In genomic region chr13:98233127-98233526, GRCh38 we compare ENCODE assay signal across 17 cellular contexts. TPM values are rescaled to one million over a fixed set of nuclear protein-coding genes. Genes with fewer than 3 reads are reported as not detected.
A peak's percentile ranks its signal among the peaks of the same experiment; 100 is the strongest.
DNase-seq lines count a peak whose midpoint lies in the region; ATAC-seq, FAIRE-seq and TF ChIP-seq lines count a peak whose summit lies in the region.
"Had no signal": no experiment of that assay in that cellular context is flagged by ENCODE, and none has a peak within 500 bp of the region (broad histone marks: within the 10 kb centered on the region; RNA-seq: fewer than 3 reads in every experiment).

No MANE protein-coding gene starts in this region.

- peak overlapping the region; percentile 27 to 76 (median 43); a peak in 20 of 22 replicates for H3K4me2 ChIP-seq in BLaER1 treated with 17β-estradiol and CSF1 and Interleukin-3, amounts not matched to agents 10 nM and 100 nM
- H3K4me2 ChIP-seq in astrocyte (ENCODE audit: low read length), result peak overlapping the region; percentile 5

- no peaks in the 10 kb centered on the region for H3K9me3 Mint-ChIP-seq in astrocyte (ENCODE audit: unreplicated experiment)

- intact Hi-C loops in right lobe of liver (cut with DNase I), result no loop called here
- intact Hi-C loops in adrenal gland (cut with DNase I), result no loop called here

- H3K4me1 ChIP-seq in BLaER1 treated with 17β-estradiol and CSF1 and Interleukin-3, amounts not matched to agents 10 nM and 100 nM, result peaks cover 34 to 48% (median 46%) of the 10 kb centered on the region in 10 experiments
- peaks cover 13% of the 10 kb centered on the region for H3K4me1 ChIP-seq in astrocyte (ENCODE audit: insufficient read depth, low read length)
- H3K4me1 ChIP-seq in right lobe of liver, result peaks cover 0 to 40% (median 14%) of the 10 kb centered on the region in 4 donors
- no peaks in the 10 kb centered on the region for H3K4me1 ChIP-seq in effector memory CD4-positive, alpha-beta T cell (ENCODE audit: control insufficient read depth, insufficient read depth, low read length, poor library complexity, severe bottlenecking)
- H3K4me1 ChIP-seq in adrenal gland (replicated peaks in 1 of 2), result peaks cover 0 to 23% of the 10 kb centered on the region in 2 donors

- H3K27ac Mint-ChIP-seq in astrocyte (ENCODE audit: unreplicated experiment), result no peak overlapping the region

- TF ChIP-seq CTCF in astrocyte (IDR thresholded peaks at IDR 0.05; ENCODE audit: insufficient read depth, low read depth, low read length) (no peak), right lobe of liver (IDR thresholded peaks at IDR 0.05) (no peak), adrenal gland (IDR thresholded peaks at IDR 0.05) (no peak)

- no peaks in the 10 kb centered on the region for H3K27me3 Mint-ChIP-seq in astrocyte (ENCODE audit: low read depth, unreplicated experiment)

- DNase-seq in astrocyte (ENCODE audit: low read depth) (no peak), right lobe of liver (no peak), renal cortical epithelial cell (ENCODE audit: low read depth) (peak; percentile 93), T-helper 2 cell (no peak), adrenal gland (no peak)
- no peak for DNase-seq in effector memory CD4-positive, alpha-beta T cell
- DNase-seq in activated CD4-positive, alpha-beta T cell treated with anti-CD3 and anti-CD28 coated beads for 48 hours, result no peak
- DNase-seq: 8988T, DMS53, GOT3, MG63, NCI-H1092 treated with DMSO at 0.1 percent for 48 hours, NCI-H1694 treated with DMSO at 0.1 percent for 48 hours, NCI-H345, NCI-H69 had no signal

- H3K4me3 Mint-ChIP-seq in astrocyte (ENCODE audit: unreplicated experiment), result no peak overlapping the region

- no CpG with 5 or more reads among the region's 2 CpGs for WGBS in right lobe of liver (ENCODE audit: insufficient coverage, low coverage, low lambda C conversion rate, missing lambda C conversion rate)
- WGBS in adrenal gland, 4 donors, result 77 to 88% (median 80%) methylated on average over 2 of the region's 2 CpGs

- H3K36me3 Mint-ChIP-seq in astrocyte (ENCODE audit: low read depth, unreplicated experiment), result peaks cover 8% of the 10 kb centered on the region

- H3K4me1 Mint-ChIP-seq in astrocyte (ENCODE audit: low read depth, unreplicated experiment), result peaks cover 12% of the 10 kb centered on the region

- H3K36me3 ChIP-seq in BLaER1 treated with 17β-estradiol and CSF1 and Interleukin-3, amounts not matched to agents 10 nM and 100 nM, result peaks cover 16 to 48% (median 30%) of the 10 kb centered on the region in 11 experiments
- H3K36me3 ChIP-seq in astrocyte (ENCODE audit: insufficient read depth, low read length) (no peaks in the 10 kb centered on the region), right lobe of liver (no peaks in the 10 kb centered on the region), adrenal gland (replicated peaks in 1 of 2) (no peaks in the 10 kb centered on the region)
- no peaks in the 10 kb centered on the region for H3K36me3 ChIP-seq in effector memory CD4-positive, alpha-beta T cell (ENCODE audit: control insufficient read depth, insufficient read depth, low read length)

- peaks cover 51% of the 10 kb centered on the region for H3K79me2 ChIP-seq in astrocyte (ENCODE audit: insufficient read depth, low read length)

- no peak overlapping the region for H3K27ac ChIP-seq in BLaER1 treated with 17β-estradiol and CSF1 and Interleukin-3, amounts not matched to agents 10 nM and 100 nM
- H3K27ac ChIP-seq in astrocyte (ENCODE audit: low read depth, low read length) (no peak overlapping the region), right lobe of liver (no peak overlapping the region), adrenal gland (peak overlapping the region in 1 of 5 donors; percentile 6)
- no peak overlapping the region for H3K27ac ChIP-seq in effector memory CD4-positive, alpha-beta T cell (ENCODE audit: insufficient read depth, low read length, poor library complexity, severe bottlenecking)
- H3K27ac ChIP-seq: C4-2B had no signal

- H3K9ac ChIP-seq in BLaER1 treated with 17β-estradiol and CSF1 and Interleukin-3, amounts not matched to agents 10 nM and 100 nM, result no peak overlapping the region
- no peak overlapping the region for H3K9ac ChIP-seq in astrocyte (ENCODE audit: low read length)

- peak; percentile 9 to 33 (median 22) for ATAC-seq in right lobe of liver

- no peak for FAIRE-seq in astrocyte (lab: Jason Lieb, UNC)

- H3K9me3 ChIP-seq in BLaER1 treated with 17β-estradiol and CSF1 and Interleukin-3, amounts not matched to agents 10 nM and 100 nM (replicated peaks in 1 of 11), result peaks cover 34 to 44% (median 37%) of the 10 kb centered on the region in 11 experiments
- H3K9me3 ChIP-seq in astrocyte (ENCODE audit: insufficient read depth, low read depth, low read length) (no peaks in the 10 kb centered on the region), right lobe of liver (no peaks in the 10 kb centered on the region), adrenal gland (replicated peaks in 1 of 3) (no peaks in the 10 kb centered on the region)
- H3K9me3 ChIP-seq in effector memory CD4-positive, alpha-beta T cell (ENCODE audit: control insufficient read depth, low read length), result no peaks in the 10 kb centered on the region
- H3K9me3 ChIP-seq: MG63 had no signal

- no peak for TF ChIP-seq POLR2A in right lobe of liver (IDR thresholded peaks at IDR 0.05)
- TF ChIP-seq POLR2A in adrenal gland (IDR thresholded peaks at IDR 0.05), result no peak

- H2AFZ ChIP-seq in astrocyte (ENCODE audit: low read depth, low read length), result no peak overlapping the region

- no peaks in the 10 kb centered on the region for H3K27me3 ChIP-seq in BLaER1 treated with 17β-estradiol and CSF1 and Interleukin-3, amounts not matched to agents 10 nM and 100 nM
- H3K27me3 ChIP-seq in astrocyte (ENCODE audit: insufficient read depth, low read length) (no peaks in the 10 kb centered on the region), right lobe of liver (no peaks in the 10 kb centered on the region), adrenal gland (no peaks in the 10 kb centered on the region)
- H3K27me3 ChIP-seq in effector memory CD4-positive, alpha-beta T cell (replicated peaks; ENCODE audit: control insufficient read depth, insufficient read depth, low read length, poor library complexity, severe bottlenecking), result no peaks in the 10 kb centered on the region
- H3K27me3 ChIP-seq: MG63 had no signal

- H4K20me1 ChIP-seq in BLaER1 treated with 17β-estradiol and CSF1 and Interleukin-3, amounts not matched to agents 10 nM and 100 nM, result peaks cover 0 to 27% (median 0%) of the 10 kb centered on the region in 11 experiments; a peak in 2 of 22 replicates
- peaks cover 20% of the 10 kb centered on the region for H4K20me1 ChIP-seq in astrocyte (ENCODE audit: insufficient read depth, low read length)

- H3K4me3 ChIP-seq in BLaER1 treated with 17β-estradiol and CSF1 and Interleukin-3, amounts not matched to agents 10 nM and 100 nM, result no peak overlapping the region
- H3K4me3 ChIP-seq in astrocyte (ENCODE audit: insufficient read depth, low read depth, low read length) (no peak overlapping the region), right lobe of liver (no peak overlapping the region), adrenal gland (no peak overlapping the region)
- no peak overlapping the region for H3K4me3 ChIP-seq in effector memory CD4-positive, alpha-beta T cell (ENCODE audit: insufficient read depth, low read depth, low read length, poor library complexity, severe bottlenecking)
- H3K4me3 ChIP-seq: MG63 had no signal

RNA-seq across cellular contexts. Expression of gene RNF113B, which starts 56.1 kb away (rescaled TPM):
- not detected in 2 replicates for total RNA-seq in astrocyte
- not detected for total RNA-seq in right lobe of liver
- total RNA-seq in renal cortical epithelial cell, result not detected in 2 replicates
- total RNA-seq in adrenal gland, result under 1 TPM in 1 of 8 donors, not detected in 7; 0.27 TPM
- under 1 TPM in 1 of 3 donors, not detected in 2; 0.15 TPM for polyA plus RNA-seq in adrenal gland
